27 cellular contexts compared by ENCODE assay signal in genomic region chr12:122848471-122849351, GRCh38. TPM values are rescaled to one million over a fixed set of nuclear protein-coding genes. Genes with fewer than 3 reads are reported as not detected.
DNase-seq lines count a peak whose midpoint lies in the region; ATAC-seq and TF ChIP-seq lines count a peak whose summit lies in the region.
"Had no signal": no experiment of that assay in that cellular context is flagged by ENCODE, and none has a peak within 500 bp of the region (broad histone marks: within the 10 kb centered on the region; RNA-seq: fewer than 3 reads in every experiment).

No MANE protein-coding gene starts in this region.

- no peak overlapping the region for H2BK120ac ChIP-seq in IMR-90 (ENCODE audit: low read depth, low read length)

- H3K9me3 Mint-ChIP-seq in activated CD4-positive, alpha-beta T cell treated with anti-CD3 and anti-CD28 coated beads, Interleukin-2, amount 10 ng/mL, durations not matched to agents 7 days and 5 days, result no peaks in the 10 kb centered on the region
- no peaks in the 10 kb centered on the region for H3K9me3 Mint-ChIP-seq in activated CD4-positive, alpha-beta T cell treated with anti-CD3 and anti-CD28 coated beads, Interleukin-2, amount 10 ng/mL, durations not matched to agents 24 days and 14 days
- no peaks in the 10 kb centered on the region for H3K9me3 Mint-ChIP-seq in endodermal cell
- no peaks in the 10 kb centered on the region for H3K9me3 Mint-ChIP-seq in stimulated activated effector memory CD8-positive, alpha-beta T cell treated with anti-CD3 and anti-CD28 coated beads, Interleukin-12 subunit alpha, Interleukin-12 subunit beta, amount 100 ng/mL, for 72 hours
- H3K9me3 Mint-ChIP-seq: naive thymus-derived CD8-positive, alpha-beta T cell had no signal

- H2AFZ ChIP-seq in IMR-90 (replicated peaks; ENCODE audit: low read length, poor library complexity), result peak overlapping the region; percentile 21

- H3K18ac ChIP-seq in IMR-90 (ENCODE audit: low read depth, low read length), result no peak overlapping the region

- H3K36me3 ChIP-seq in IMR-90 (ENCODE audit: control insufficient read depth, insufficient read depth, low read length), result no peaks in the 10 kb centered on the region
- no peaks in the 10 kb centered on the region for H3K36me3 ChIP-seq in endodermal cell (ENCODE audit: control insufficient read depth, insufficient read depth, low read length)
- H3K36me3 ChIP-seq in colonic mucosa, result no peaks in the 10 kb centered on the region
- H3K36me3 ChIP-seq: uterus had no signal

- POLR2A ChIA-PET in activated CD4-positive, alpha-beta T cell treated with anti-CD3 and anti-CD28 coated beads, Interleukin-2, amount 10 ng/mL, durations not matched to agents 7 days and 5 days (lab: Charles Lee), result no interaction called here
- POLR2A ChIA-PET in IMR-90 (lab: Charles Lee; ENCODE audit: unreplicated experiment), result no interaction called here

- H3K4me1 ChIP-seq in IMR-90 (ENCODE audit: control insufficient read depth, insufficient read depth, low read length) (peaks cover 13% of the 10 kb centered on the region), endodermal cell (ENCODE audit: control insufficient read depth, insufficient read depth, low read length) (no peaks in the 10 kb centered on the region), colonic mucosa (no peaks in the 10 kb centered on the region)
- H3K4me1 ChIP-seq: psoas muscle, uterus had no signal

- no peak overlapping the region for H2BK15ac ChIP-seq in IMR-90 (ENCODE audit: low read depth, low read length)

- no peak for TF ChIP-seq POLR2A in IMR-90 (IDR thresholded peaks at IDR 0.05; ENCODE audit: low read depth, low read length)

- no peak overlapping the region for H3K4me2 ChIP-seq in IMR-90 (ENCODE audit: low read depth, low read length)

- 88% methylated on average over 23 of the region's 36 CpGs; no CpG with 5 or more reads in 1 of the 2 experiments for WGBS in IMR-90 (ENCODE audit: extremely low coverage in 2 of 2, insufficient read length in 1 of 2), 2 experiments
- 88% methylated on average over 30 to 36 of the region's 36 CpGs for WGBS in endodermal cell (ENCODE audit: insufficient coverage in 1 of 2, insufficient read length in 1 of 2), 2 experiments

- H3K4me3 ChIP-seq in IMR-90 (ENCODE audit: insufficient read depth, low read depth, low read length), result no peak overlapping the region
- no peak overlapping the region for H3K4me3 ChIP-seq in endodermal cell (ENCODE audit: low read length)
- no peak overlapping the region for H3K4me3 ChIP-seq in colonic mucosa
- H3K4me3 ChIP-seq: body of pancreas, psoas muscle, suprapubic skin, uterus had no signal

- H3K9me3 ChIP-seq in IMR-90 (ENCODE audit: control insufficient read depth, insufficient read depth, low read length) (no peaks in the 10 kb centered on the region), endodermal cell (ENCODE audit: control insufficient read depth, low read length) (no peaks in the 10 kb centered on the region), colonic mucosa (no peaks in the 10 kb centered on the region)
- H3K9me3 ChIP-seq: body of pancreas, psoas muscle, suprapubic skin, uterus had no signal

- H3K4ac ChIP-seq in IMR-90 (ENCODE audit: low read depth, low read length), result no peak overlapping the region

- CTCF ChIA-PET in activated CD4-positive, alpha-beta T cell treated with anti-CD3 and anti-CD28 coated beads, Interleukin-2, amount 10 ng/mL, durations not matched to agents 7 days and 5 days (lab: Charles Lee), result no interaction called here
- CTCF ChIA-PET in IMR-90 (lab: Yijun Ruan, JAX), result no interaction called here

- dilution Hi-C loops in IMR-90 (cut with HindIII; ENCODE audit: low sequenced_read_pairs, unreplicated experiment), result no loop called here

- H2AK5ac ChIP-seq in IMR-90 (ENCODE audit: low read depth, low read length), result no peak overlapping the region

- peaks cover 13% of the 10 kb centered on the region for H3K9me1 ChIP-seq in IMR-90 (ENCODE audit: insufficient read depth, low read length)

- no TSS peak for BruUV-seq in IMR-90 (replicated peaks; lab: Mats Ljungman, UMichigan)

- DNase-seq in activated CD4-positive, alpha-beta T cell treated with anti-CD3 and anti-CD28 coated beads, Interleukin-2, amount 10 ng/mL, durations not matched to agents 7 days and 5 days, result no peak
- DNase-seq in activated CD4-positive, alpha-beta T cell treated with anti-CD3 and anti-CD28 coated beads, Interleukin-2, amount 10 ng/mL, durations not matched to agents 24 days and 14 days, result no peak
- DNase-seq in IMR-90 (no peak), endodermal cell (peak; percentile 51), colonic mucosa (no peak)
- DNase-seq in stimulated activated effector memory CD8-positive, alpha-beta T cell treated with anti-CD3 and anti-CD28 coated beads, Interleukin-12 subunit alpha, Interleukin-12 subunit beta, amount 100 ng/mL, for 72 hours (ENCODE audit: low spot score in 2 of 2), result no peak
- DNase-seq: activated CD4-positive, alpha-beta T cell treated with anti-CD3 and anti-CD28 coated beads, Interleukin-2, amount 50 U/mL, for 1 hour; activated naive CD4-positive, alpha-beta T cell; body of pancreas; Calu3; DMS79 treated with DMSO at 0.1 percent for 48 hours; effector CD4-positive, alpha-beta T cell; GDM1; NCI-H1048; NCI-H1694 treated with DMSO at 0.1 percent for 48 hours; NCI-H510A; stimulated activated CD4-positive, alpha-beta T cell treated with anti-CD3 and anti-CD28 coated beads, Interleukin-15, amount 100 ng/mL, for 24 hours; stimulated activated CD4-positive, alpha-beta T cell treated with anti-CD3 and anti-CD28 coated beads, Interleukin-4, amount 100 ng/mL, for 4 hours; T1000; uterus; WERI-Rb-1 had no signal

- H2AK9ac ChIP-seq in IMR-90 (replicated peaks; ENCODE audit: low read depth, low read length, poor library complexity), result peak overlapping the region; percentile 55

- no peak overlapping the region for H3K9ac ChIP-seq in IMR-90 (ENCODE audit: low read depth, low read length)
- no peak overlapping the region for H3K9ac ChIP-seq in endodermal cell (ENCODE audit: extremely low read depth, low read length, poor library complexity, severe bottlenecking)
- no peak overlapping the region for H3K9ac ChIP-seq in colonic mucosa (ENCODE audit: low read depth in 2 of 2, low read length in 2 of 2)

- no peaks in the 10 kb centered on the region for H3K36me3 Mint-ChIP-seq in activated CD4-positive, alpha-beta T cell treated with anti-CD3 and anti-CD28 coated beads, Interleukin-2, amount 10 ng/mL, durations not matched to agents 7 days and 5 days (ENCODE audit: low read depth)
- no peaks in the 10 kb centered on the region for H3K36me3 Mint-ChIP-seq in activated CD4-positive, alpha-beta T cell treated with anti-CD3 and anti-CD28 coated beads, Interleukin-2, amount 10 ng/mL, durations not matched to agents 24 days and 14 days (ENCODE audit: low read depth)
- peaks cover 5% of the 10 kb centered on the region for H3K36me3 Mint-ChIP-seq in endodermal cell (ENCODE audit: low read depth)
- H3K36me3 Mint-ChIP-seq in stimulated activated effector memory CD8-positive, alpha-beta T cell treated with anti-CD3 and anti-CD28 coated beads, Interleukin-12 subunit alpha, Interleukin-12 subunit beta, amount 100 ng/mL, for 72 hours, result peaks cover under 1% of the 10 kb centered on the region

- H3K27ac Mint-ChIP-seq in activated CD4-positive, alpha-beta T cell treated with anti-CD3 and anti-CD28 coated beads, Interleukin-2, amount 10 ng/mL, durations not matched to agents 7 days and 5 days, result peak overlapping the region; percentile 62
- no peak overlapping the region for H3K27ac Mint-ChIP-seq in activated CD4-positive, alpha-beta T cell treated with anti-CD3 and anti-CD28 coated beads, Interleukin-2, amount 10 ng/mL, durations not matched to agents 24 days and 14 days
- no peak overlapping the region for H3K27ac Mint-ChIP-seq in endodermal cell
- H3K27ac Mint-ChIP-seq in stimulated activated effector memory CD8-positive, alpha-beta T cell treated with anti-CD3 and anti-CD28 coated beads, Interleukin-12 subunit alpha, Interleukin-12 subunit beta, amount 100 ng/mL, for 72 hours, result peak overlapping the region; percentile 78

- no peak for TF ChIP-seq RAD21 in IMR-90 (IDR thresholded peaks at IDR 0.05; ENCODE audit: low read length)

- no peak overlapping the region for H3K27ac ChIP-seq in IMR-90 (ENCODE audit: insufficient read depth, low read length)
- H3K27ac ChIP-seq in endodermal cell (ENCODE audit: low read depth, low read length), result no peak overlapping the region
- no peak overlapping the region for H3K27ac ChIP-seq in colonic mucosa
- H3K27ac ChIP-seq: body of pancreas, epithelial cell of prostate, psoas muscle, uterus, WERI-Rb-1 had no signal

- no peak overlapping the region for H3K4me3 Mint-ChIP-seq in activated CD4-positive, alpha-beta T cell treated with anti-CD3 and anti-CD28 coated beads, Interleukin-2, amount 10 ng/mL, durations not matched to agents 7 days and 5 days
- H3K4me3 Mint-ChIP-seq in activated CD4-positive, alpha-beta T cell treated with anti-CD3 and anti-CD28 coated beads, Interleukin-2, amount 10 ng/mL, durations not matched to agents 24 days and 14 days, result no peak overlapping the region
- no peak overlapping the region for H3K4me3 Mint-ChIP-seq in endodermal cell
- no peak overlapping the region for H3K4me3 Mint-ChIP-seq in stimulated activated effector memory CD8-positive, alpha-beta T cell treated with anti-CD3 and anti-CD28 coated beads, Interleukin-12 subunit alpha, Interleukin-12 subunit beta, amount 100 ng/mL, for 72 hours

- H3K27me3 Mint-ChIP-seq in activated CD4-positive, alpha-beta T cell treated with anti-CD3 and anti-CD28 coated beads, Interleukin-2, amount 10 ng/mL, durations not matched to agents 7 days and 5 days, result no peaks in the 10 kb centered on the region
- H3K27me3 Mint-ChIP-seq in activated CD4-positive, alpha-beta T cell treated with anti-CD3 and anti-CD28 coated beads, Interleukin-2, amount 10 ng/mL, durations not matched to agents 24 days and 14 days, result no peaks in the 10 kb centered on the region
- no peaks in the 10 kb centered on the region for H3K27me3 Mint-ChIP-seq in endodermal cell (ENCODE audit: insufficient read depth)
- H3K27me3 Mint-ChIP-seq: naive thymus-derived CD8-positive, alpha-beta T cell had no signal

- H3K27me3 ChIP-seq in IMR-90 (ENCODE audit: control insufficient read depth, insufficient read depth, low read length) (no peaks in the 10 kb centered on the region), endodermal cell (ENCODE audit: control insufficient read depth, insufficient read depth, low read length, poor library complexity, severe bottlenecking) (no peaks in the 10 kb centered on the region), colonic mucosa (no peaks in the 10 kb centered on the region)
- H3K27me3 ChIP-seq: body of pancreas, suprapubic skin, uterus had no signal

- H3K23ac ChIP-seq in IMR-90 (ENCODE audit: low read depth, low read length), result no peak overlapping the region

- H3K79me1 ChIP-seq in IMR-90 (ENCODE audit: low read depth in 1 of 2, low read length in 2 of 2), result peaks cover 0 to 7% of the 10 kb centered on the region in 2 experiments; a peak in 3 of 4 replicates

- no peak overlapping the region for H4K5ac ChIP-seq in IMR-90 (ENCODE audit: low read depth, low read length)

- H4K8ac ChIP-seq in IMR-90 (ENCODE audit: low read depth in 2 of 2, low read length in 2 of 2), result no peak overlapping the region

- no peak overlapping the region for H3K14ac ChIP-seq in IMR-90 (replicated peaks; ENCODE audit: low read depth, low read length)

- TF ChIP-seq CTCF in IMR-90 (conservative IDR thresholded peaks at IDR 0.05; ENCODE audit: low read depth, low read length) (no peak), endodermal cell (conservative IDR thresholded peaks at IDR 0.05) (no peak), colonic mucosa (IDR thresholded peaks at IDR 0.05) (no peak)

- H3K4me1 Mint-ChIP-seq in activated CD4-positive, alpha-beta T cell treated with anti-CD3 and anti-CD28 coated beads, Interleukin-2, amount 10 ng/mL, durations not matched to agents 7 days and 5 days, result no peaks in the 10 kb centered on the region
- H3K4me1 Mint-ChIP-seq in activated CD4-positive, alpha-beta T cell treated with anti-CD3 and anti-CD28 coated beads, Interleukin-2, amount 10 ng/mL, durations not matched to agents 24 days and 14 days, result no peaks in the 10 kb centered on the region
- no peaks in the 10 kb centered on the region for H3K4me1 Mint-ChIP-seq in endodermal cell
- peaks cover 5% of the 10 kb centered on the region for H3K4me1 Mint-ChIP-seq in stimulated activated effector memory CD8-positive, alpha-beta T cell treated with anti-CD3 and anti-CD28 coated beads, Interleukin-12 subunit alpha, Interleukin-12 subunit beta, amount 100 ng/mL, for 72 hours

- intact Hi-C loops in activated CD4-positive, alpha-beta T cell treated with anti-CD3 and anti-CD28 coated beads, Interleukin-2, amount 10 ng/mL, durations not matched to agents 24 days and 14 days (cut with micrococcal nuclease), result no loop called here
- intact Hi-C loops in IMR-90 (cut with micrococcal nuclease) (no loop called here), colonic mucosa (cut with DNase I) (no loop called here)

- H4K20me1 ChIP-seq in IMR-90 (ENCODE audit: insufficient read depth, low read length), result no peaks in the 10 kb centered on the region

- no peak for ATAC-seq in IMR-90 (ENCODE audit: low read depth)
- ATAC-seq in stimulated activated effector memory CD8-positive, alpha-beta T cell treated with anti-CD3 and anti-CD28 coated beads, Interleukin-12 subunit alpha, Interleukin-12 subunit beta, amount 100 ng/mL, for 72 hours, result no peak
- no peak for ATAC-seq in GM19023 (IDR thresholded peaks at IDR 0.05; ENCODE audit: unreplicated experiment)
- ATAC-seq in HG03439 (IDR thresholded peaks at IDR 0.05; ENCODE audit: unreplicated experiment), result no peak
- ATAC-seq: body of pancreas; naive thymus-derived CD8-positive, alpha-beta T cell; psoas muscle had no signal

- H3K56ac ChIP-seq in IMR-90 (ENCODE audit: extremely low read depth, insufficient read depth, low read length), result no peak overlapping the region

- no peak overlapping the region for H2BK20ac ChIP-seq in IMR-90 (ENCODE audit: low read depth, low read length)

- in situ Hi-C loops in IMR-90 (cut with MboI; ENCODE audit: low sequenced_read_pairs), result no loop called here

- no peak overlapping the region for H4K91ac ChIP-seq in IMR-90 (ENCODE audit: insufficient read depth, low read depth, low read length)

- H2BK5ac ChIP-seq in IMR-90 (ENCODE audit: low read depth, low read length, poor library complexity, severe bottlenecking), result no peak overlapping the region

RNA-seq across cellular contexts. Expression of gene HIP1R, which starts 13.5 kb away (rescaled TPM):
- total RNA-seq in activated CD4-positive, alpha-beta T cell treated with anti-CD3 and anti-CD28 coated beads, Interleukin-2, amount 10 ng/mL, durations not matched to agents 7 days and 5 days, result 10 to 100 TPM; 30.7 to 32.7 TPM
- 23.8 and 25.8 TPM in 2 replicates for total RNA-seq in activated CD4-positive, alpha-beta T cell treated with anti-CD3 and anti-CD28 coated beads, Interleukin-2, amount 10 ng/mL, durations not matched to agents 24 days and 14 days
- total RNA-seq in IMR-90 (2012; rRNA removed) (9.7 and 13.8 TPM in 2 replicates), endodermal cell (10 to 100 TPM; 24.5 to 24.9 TPM), colonic mucosa (10 to 100 TPM; 42.6 to 74.2 TPM)
- 18.5 and 20.7 TPM in 2 replicates for polyA plus RNA-seq in IMR-90 (2012; rRNA removed)
- polyA plus RNA-seq in IMR-90 (2012; cell fraction: cytosol; rRNA removed), result 9.6 and 10.4 TPM in 2 replicates
- 96.7 and 158 TPM in 2 replicates for polyA plus RNA-seq in IMR-90 (2012; cell fraction: nucleus; rRNA removed; ENCODE audit: low replicate concordance)
- polyA plus RNA-seq in endodermal cell (2013, experiment 1 of 2), result 22.0 TPM
- polyA plus RNA-seq in endodermal cell (2013, experiment 2 of 2), result 21.2 TPM

RNA-seq across cellular contexts. Expression of gene VPS37B, which starts 47.2 kb away (rescaled TPM):
- total RNA-seq in activated CD4-positive, alpha-beta T cell treated with anti-CD3 and anti-CD28 coated beads, Interleukin-2, amount 10 ng/mL, durations not matched to agents 7 days and 5 days, result 10 to 100 TPM; 23.0 to 23.7 TPM
- 9.2 and 9.5 TPM in 2 replicates for total RNA-seq in activated CD4-positive, alpha-beta T cell treated with anti-CD3 and anti-CD28 coated beads, Interleukin-2, amount 10 ng/mL, durations not matched to agents 24 days and 14 days
- total RNA-seq in IMR-90 (2012; rRNA removed) (8.6 and 13.9 TPM in 2 replicates), endodermal cell (10 to 100 TPM; 22.7 to 24.1 TPM), colonic mucosa (10 to 100 TPM; 64.8 to 73.5 TPM)
- polyA plus RNA-seq in IMR-90 (2012; rRNA removed), result 25.7 and 29.9 TPM in 2 replicates
- polyA plus RNA-seq in IMR-90 (2012; cell fraction: cytosol; rRNA removed), result 30.2 and 32.2 TPM in 2 replicates
- polyA plus RNA-seq in IMR-90 (2012; cell fraction: nucleus; rRNA removed; ENCODE audit: low replicate concordance), result 46.1 and 46.4 TPM in 2 replicates
- 28.1 TPM for polyA plus RNA-seq in endodermal cell (2013, experiment 1 of 2)
- 28.9 TPM for polyA plus RNA-seq in endodermal cell (2013, experiment 2 of 2)

Comparison
In these comparisons a context has a peak if more than half of its experiments do, and no peak if none do; other contexts are left out.
1. H3K27ac Mint-ChIP-seq: peak in activated CD4-positive, alpha-beta T cell treated with anti-CD3 and anti-CD28 coated beads, Interleukin-2, amount 10 ng/mL, durations not matched to agents 7 days and 5 days (single experiment) and stimulated activated effector memory CD8-positive, alpha-beta T cell treated with anti-CD3 and anti-CD28 coated beads, Interleukin-12 subunit alpha, Interleukin-12 subunit beta, amount 100 ng/mL, for 72 hours (single experiment); none in activated CD4-positive, alpha-beta T cell treated with anti-CD3 and anti-CD28 coated beads, Interleukin-2, amount 10 ng/mL, durations not matched to agents 24 days and 14 days (single experiment) and endodermal cell (single experiment).